ENCODE assay signal across 8 cellular contexts in the genomic region with DNA sequence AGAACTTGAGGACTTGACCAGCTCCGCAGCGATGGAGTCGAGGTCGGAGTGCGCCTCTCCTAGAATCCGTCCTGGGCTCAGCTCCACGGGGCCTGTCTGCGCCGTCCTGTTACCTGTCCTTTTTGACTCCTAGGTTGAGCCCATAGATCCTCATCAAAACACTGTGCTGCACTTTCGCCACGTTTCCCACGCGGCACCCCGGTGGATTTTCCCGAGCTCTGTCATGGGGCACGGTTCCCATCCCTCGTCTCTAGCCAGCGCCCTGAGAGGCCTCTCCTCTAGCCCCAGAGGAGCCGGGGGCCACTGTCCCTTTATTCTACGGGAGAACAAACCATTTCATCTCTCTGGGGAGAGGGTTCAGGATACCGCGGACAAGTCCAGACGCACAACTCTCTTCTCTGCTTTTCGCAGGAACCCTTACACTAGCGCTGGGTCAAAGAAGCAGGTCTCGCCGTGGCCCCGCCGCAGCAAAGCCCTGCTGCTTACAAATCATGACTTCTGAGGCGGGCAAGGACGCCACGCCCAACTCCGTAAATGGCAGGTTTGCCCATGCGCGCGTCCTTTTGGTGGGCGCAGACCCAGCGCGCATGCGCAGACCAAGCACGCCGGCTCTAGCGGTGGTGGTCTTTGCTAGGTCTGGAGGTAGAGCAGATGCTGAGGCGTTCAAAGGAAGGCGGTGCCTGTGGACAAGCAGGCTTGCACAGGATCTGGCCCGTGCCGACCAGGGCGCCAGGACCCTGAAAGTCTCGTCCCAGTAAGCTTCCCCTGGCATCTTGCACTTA. TPM values are rescaled to one million over a fixed set of nuclear protein-coding genes. Genes with fewer than 3 reads are reported as not detected.
DNase-seq lines count a peak whose midpoint lies in the region; ATAC-seq and TF ChIP-seq lines count a peak whose summit lies in the region.

No MANE protein-coding gene starts in this region.

- H3K9me3 ChIP-seq in OCI-LY1 (ENCODE audit: low read length) = no peaks in the 10 kb centered on the region
- H3K9me3 ChIP-seq in transverse colon = no peaks in the 10 kb centered on the region

- TF ChIP-seq CTCF in OCI-LY1 (IDR thresholded peaks at IDR 0.05; ENCODE audit: low read length) (no peak), transverse colon (IDR thresholded peaks at IDR 0.05) (no peak)

- H3K27ac ChIP-seq in OCI-LY1 (ENCODE audit: low read depth, low read length, poor library complexity, severe bottlenecking) (no peak overlapping the region), transverse colon (peak overlapping the region; percentile 28 to 58 (median 38))

- H3K36me3 ChIP-seq in OCI-LY1 (ENCODE audit: insufficient read depth, low read length) = no peaks in the 10 kb centered on the region
- no peaks in the 10 kb centered on the region for H3K36me3 ChIP-seq in transverse colon

- TF ChIP-seq POLR2A in transverse colon (IDR thresholded peaks at IDR 0.05) = no peak

- WGBS in transverse colon (ENCODE audit: low coverage in 1 of 2), 2 donors = 58 to 60% methylated on average over 8 to 49 of the region's 49 CpGs

- no peaks in the 10 kb centered on the region for H3K9me2 ChIP-seq in OCI-LY1 (ENCODE audit: low read depth, low read length)

- H3F3A ChIP-seq in OCI-LY1 (ENCODE audit: insufficient read depth, low read length) = no peaks in the 10 kb centered on the region

- H3K9ac ChIP-seq in OCI-LY1 (ENCODE audit: low read length) = peak overlapping the region; percentile 63

- no peaks in the 10 kb centered on the region for H3K27me3 ChIP-seq in OCI-LY1 (ENCODE audit: insufficient read depth, low read length)
- no peaks in the 10 kb centered on the region for H3K27me3 ChIP-seq in transverse colon

- H3K4me3 ChIP-seq in OCI-LY1 (ENCODE audit: low read depth, low read length, poor library complexity, severe bottlenecking) (peak overlapping the region; percentile 62), transverse colon (peak overlapping the region; percentile 13 to 60 (median 35))

- DNase-seq in AG20443 (ENCODE audit: low spot score) (peak; percentile 96), activated T-helper 1 cell treated with Interleukin-2 at 50 U/mL for 16 hours (ENCODE audit: low read depth) (peak; percentile 52), fibroblast of the conjunctiva (ENCODE audit: low read depth) (peak; percentile 72), posterior cingulate gyrus (peak; percentile 57 to 97 (median 80)), transverse colon (peak; percentile 62)

- no peaks in the 10 kb centered on the region for H4K20me1 ChIP-seq in OCI-LY1 (ENCODE audit: insufficient read depth, low read length)

- no peaks in the 10 kb centered on the region for H3K79me2 ChIP-seq in OCI-LY1 (ENCODE audit: insufficient read depth, low read length)

- no peak for TF ChIP-seq EP300 in transverse colon (IDR thresholded peaks at IDR 0.05; ENCODE audit: low read depth)

- H2AFZ ChIP-seq in OCI-LY1 (ENCODE audit: low read length) = peak overlapping the region; percentile 95

- in situ Hi-C loops in transverse colon (cut with MboI; ENCODE audit: low pct_ligation_motif_present in 1 of 4, low pct_unique_long_range_greater_than_20kb in 1 of 4, low sequenced_read_pairs in 3 of 4) = loop anchor here in 1 of 4 donors (25.0 kb wide), 1 partner anchor 1002 kb away; no protein-coding TSS in a partner anchor

- peak overlapping the region; percentile 81 for H3K4me2 ChIP-seq in OCI-LY1 (ENCODE audit: low read length)

- H3K4me1 ChIP-seq in OCI-LY1 (ENCODE audit: insufficient read depth, low read length, severe bottlenecking) (peaks cover 16% of the 10 kb centered on the region), transverse colon (peaks cover 0 to 8% (median 0%) of the 10 kb centered on the region in 4 donors)

- intact Hi-C loops in posterior cingulate gyrus (cut with DNase I) = no loop called here
- intact Hi-C loops in transverse colon (cut with DNase I; ENCODE audit: low total_unique reads) = no loop called here

- ATAC-seq in GM19025 (IDR thresholded peaks at IDR 0.05; ENCODE audit: low read depth, unreplicated experiment) = peak; percentile 92
- peak; percentile 95 for ATAC-seq in HG03196 (IDR thresholded peaks at IDR 0.05; ENCODE audit: unreplicated experiment)

RNA-seq across cellular contexts. Expression of a gene that starts 10.3 kb away (rescaled TPM):
- 1 to 10 TPM in 1 of 4 donors, under 1 TPM in 1, not detected in 2; 0.27 to 1.4 TPM for total RNA-seq in transverse colon

RNA-seq across cellular contexts. Expression of a gene that starts 30.3 kb away (rescaled TPM):
- 10 to 100 TPM in 3 of 4 donors, 1 to 10 TPM in 1; 6.4 to 43.8 (median 19.3) TPM for total RNA-seq in transverse colon
